Comparison of ENCODE assay signal across 14 cellular contexts in genomic region chr1:160061376-160062100, GRCh38. TPM values are rescaled to one million over a fixed set of nuclear protein-coding genes. Genes with fewer than 3 reads are reported as not detected.
DNase-seq lines count a peak whose midpoint lies in the region; ATAC-seq and TF ChIP-seq lines count a peak whose summit lies in the region.
"Had no signal": no experiment of that assay in that cellular context is flagged by ENCODE, and none has a peak within 500 bp of the region (broad histone marks: within the 10 kb centered on the region; RNA-seq: fewer than 3 reads in every experiment).

No MANE protein-coding gene starts in this region.

- POLR2A ChIA-PET in IMR-90 (lab: Charles Lee; ENCODE audit: unreplicated experiment) = no interaction called here

- TF ChIP-seq RAD21 in IMR-90 (IDR thresholded peaks at IDR 0.05; ENCODE audit: low read length) = no peak

- no peak overlapping the region for H3K4ac ChIP-seq in IMR-90 (ENCODE audit: low read depth, low read length)

- H2AK5ac ChIP-seq in IMR-90 (ENCODE audit: low read depth, low read length) = no peak overlapping the region

- H2BK20ac ChIP-seq in IMR-90 (ENCODE audit: low read depth, low read length) = no peak overlapping the region

- no peaks in the 10 kb centered on the region for H3K9me3 ChIP-seq in IMR-90 (ENCODE audit: control insufficient read depth, insufficient read depth, low read length)

- no peaks in the 10 kb centered on the region for H3K9me1 ChIP-seq in IMR-90 (ENCODE audit: insufficient read depth, low read length)

- CTCF ChIA-PET in IMR-90 (lab: Yijun Ruan, JAX) = no interaction called here

- no peak overlapping the region for H3K18ac ChIP-seq in IMR-90 (ENCODE audit: low read depth, low read length)

- DNase-seq in IMR-90 (no peak), cerebellum (ENCODE audit: low spot score) (peak; percentile 28), pons (ENCODE audit: low spot score) (peak; percentile 74), NCI-H146 (lab: John Stamatoyannopoulos, UW) (no peak)
- no peak for DNase-seq in effector CD8-positive, alpha-beta T cell (lab: John Stamatoyannopoulos, UW)
- DNase-seq: activated CD4-positive, alpha-beta memory T cell treated with anti-CD3 and anti-CD28 coated beads, Interleukin-2, amount 10 ng/mL, durations not matched to agents 7 days and 5 days; activated naive CD4-positive, alpha-beta T cell treated with anti-CD3 and anti-CD28 coated beads, Interleukin-2, amount 10 ng/mL, durations not matched to agents 7 days and 5 days; COR-L47; GOT3; NCI-H1694 treated with DMSO at 0.1 percent for 48 hours; stimulated activated naive CD4-positive, alpha-beta T cell treated with Interleukin-2 at 50 U/mL for 16 hours; T-helper 2 cell had no signal

- no peaks in the 10 kb centered on the region for H3K36me3 ChIP-seq in IMR-90 (ENCODE audit: control insufficient read depth, insufficient read depth, low read length)

- intact Hi-C loops in IMR-90 (cut with micrococcal nuclease) = no loop called here

- H3K4me2 ChIP-seq in IMR-90 (ENCODE audit: low read depth, low read length) = no peak overlapping the region

- H4K91ac ChIP-seq in IMR-90 (ENCODE audit: insufficient read depth, low read depth, low read length) = no peak overlapping the region

- H2BK15ac ChIP-seq in IMR-90 (ENCODE audit: low read depth, low read length) = no peak overlapping the region

- H3K4me1 ChIP-seq in IMR-90 (ENCODE audit: control insufficient read depth, insufficient read depth, low read length) = no peaks in the 10 kb centered on the region

- H3K4me3 ChIP-seq in IMR-90 (ENCODE audit: insufficient read depth, low read depth, low read length) = no peak overlapping the region

- H3K9ac ChIP-seq in IMR-90 (ENCODE audit: low read depth, low read length) = no peak overlapping the region

- TF ChIP-seq POLR2A in IMR-90 (IDR thresholded peaks at IDR 0.05; ENCODE audit: low read depth, low read length) = no peak

- H3K27me3 ChIP-seq in IMR-90 (ENCODE audit: control insufficient read depth, insufficient read depth, low read length) = peaks cover 64% of the 10 kb centered on the region

- no CpG with 5 or more reads among the region's 14 CpGs for WGBS in IMR-90 (ENCODE audit: extremely low coverage in 2 of 2, insufficient read length in 1 of 2), 2 experiments

- in situ Hi-C loops in IMR-90 (cut with MboI; ENCODE audit: low sequenced_read_pairs) = no loop called here

- no peak overlapping the region for H3K14ac ChIP-seq in IMR-90 (replicated peaks; ENCODE audit: low read depth, low read length)

- no peaks in the 10 kb centered on the region for H4K20me1 ChIP-seq in IMR-90 (ENCODE audit: insufficient read depth, low read length)

- no peak for TF ChIP-seq CTCF in IMR-90 (conservative IDR thresholded peaks at IDR 0.05; ENCODE audit: low read depth, low read length)

- H3K27ac ChIP-seq in IMR-90 (ENCODE audit: insufficient read depth, low read length) = no peak overlapping the region

- no peak overlapping the region for H2AFZ ChIP-seq in IMR-90 (replicated peaks; ENCODE audit: low read length, poor library complexity)

- no peak overlapping the region for H3K23ac ChIP-seq in IMR-90 (ENCODE audit: low read depth, low read length)

- no peak overlapping the region for H2BK5ac ChIP-seq in IMR-90 (ENCODE audit: low read depth, low read length, poor library complexity, severe bottlenecking)

- BruUV-seq in IMR-90 (replicated peaks; lab: Mats Ljungman, UMichigan) = no TSS peak

- no peak overlapping the region for H4K5ac ChIP-seq in IMR-90 (ENCODE audit: low read depth, low read length)

- H4K8ac ChIP-seq in IMR-90 (ENCODE audit: low read depth in 2 of 2, low read length in 2 of 2) = no peak overlapping the region

- no peaks in the 10 kb centered on the region for H3K79me1 ChIP-seq in IMR-90 (ENCODE audit: low read depth in 1 of 2, low read length in 2 of 2)

- no peak overlapping the region for H3K56ac ChIP-seq in IMR-90 (ENCODE audit: extremely low read depth, insufficient read depth, low read length)

- H2AK9ac ChIP-seq in IMR-90 (replicated peaks; ENCODE audit: low read depth, low read length, poor library complexity) = peak overlapping the region; percentile 16

- H2BK120ac ChIP-seq in IMR-90 (ENCODE audit: low read depth, low read length) = no peak overlapping the region

- dilution Hi-C loops in IMR-90 (cut with HindIII; ENCODE audit: low sequenced_read_pairs, unreplicated experiment) = no loop called here

- ATAC-seq in IMR-90 (ENCODE audit: low read depth) (no peak), GM18498 (IDR thresholded peaks at IDR 0.05; ENCODE audit: unreplicated experiment) (no peak)

TF ChIP-seq in IMR-90, 13 proteins besides CTCF, POLR2A, EP300 and RAD21:
- TF ChIP-seq FOS (IDR thresholded peaks at IDR 0.05; ENCODE audit: low read depth, low read length) = no peak
- TF ChIP-seq NFE2L2 (IDR thresholded peaks at IDR 0.05; ENCODE audit: low read depth, low read length) = no peak
- no peak for TF ChIP-seq ELK1 (IDR thresholded peaks at IDR 0.05; ENCODE audit: borderline replicate concordance, low read depth, low read length)

RNA-seq across cellular contexts. Expression of gene KCNJ10, which starts 8.4 kb away (rescaled TPM):
- total RNA-seq in IMR-90 (2012; rRNA removed) (not detected in 2 replicates), cerebellum (3.4 TPM)
- polyA plus RNA-seq in IMR-90 (2012; rRNA removed) = not detected in 2 replicates
- not detected in 2 replicates for polyA plus RNA-seq in IMR-90 (2012; cell fraction: cytosol; rRNA removed)
- polyA plus RNA-seq in IMR-90 (2012; cell fraction: nucleus; rRNA removed; ENCODE audit: low replicate concordance) = not detected in 2 replicates
- total RNA-seq: activated CD4-positive, alpha-beta memory T cell treated with anti-CD3 and anti-CD28 coated beads, Interleukin-2, amount 10 ng/mL, durations not matched to agents 7 days and 5 days had no signal

RNA-seq across cellular contexts. Expression of gene KCNJ9, which starts 19.8 kb away (rescaled TPM):
- total RNA-seq in IMR-90 (2012; rRNA removed) (not detected in 2 replicates), cerebellum (12.0 TPM)
- not detected in 2 replicates for polyA plus RNA-seq in IMR-90 (2012; rRNA removed)
- not detected in 2 replicates for polyA plus RNA-seq in IMR-90 (2012; cell fraction: cytosol; rRNA removed)
- not detected in 2 replicates for polyA plus RNA-seq in IMR-90 (2012; cell fraction: nucleus; rRNA removed; ENCODE audit: low replicate concordance)
- total RNA-seq: activated CD4-positive, alpha-beta memory T cell treated with anti-CD3 and anti-CD28 coated beads, Interleukin-2, amount 10 ng/mL, durations not matched to agents 7 days and 5 days; kidney epithelial cell had no signal

RNA-seq across cellular contexts. Expression of gene PIGM, which starts 29.7 kb away (rescaled TPM):
- total RNA-seq in IMR-90 (2012; rRNA removed) (2.9 and 4.4 TPM in 2 replicates), cerebellum (8.7 TPM)
- 2.8 and 2.9 TPM in 2 replicates for polyA plus RNA-seq in IMR-90 (2012; rRNA removed)
- polyA plus RNA-seq in IMR-90 (2012; cell fraction: cytosol; rRNA removed) = 1.6 TPM in 2 replicates
- polyA plus RNA-seq in IMR-90 (2012; cell fraction: nucleus; rRNA removed; ENCODE audit: low replicate concordance) = 0.60 and 1.4 TPM in 2 replicates

RNA-seq across cellular contexts. Expression of gene IGSF8, which starts 36.9 kb away (rescaled TPM):
- total RNA-seq in IMR-90 (2012; rRNA removed) = 7.5 and 8.8 TPM in 2 replicates
- 25.2 and 26.3 TPM in 2 replicates for polyA plus RNA-seq in IMR-90 (2012; rRNA removed)
- polyA plus RNA-seq in IMR-90 (2012; cell fraction: cytosol; rRNA removed) = 24.0 and 37.8 TPM in 2 replicates
- 23.9 and 55.0 TPM in 2 replicates for polyA plus RNA-seq in IMR-90 (2012; cell fraction: nucleus; rRNA removed; ENCODE audit: low replicate concordance)
- 24.0 TPM for total RNA-seq in cerebellum

RNA-seq across cellular contexts. Expression of gene ATP1A2, which starts 54.0 kb away (rescaled TPM):
- total RNA-seq in IMR-90 (2012; rRNA removed) (under 0.01 and 0.28 TPM in 2 replicates), cerebellum (118 TPM)
- polyA plus RNA-seq in IMR-90 (2012; rRNA removed) = 0.14 and 0.15 TPM in 2 replicates
- 0.01 and 0.16 TPM in 2 replicates for polyA plus RNA-seq in IMR-90 (2012; cell fraction: cytosol; rRNA removed)
- 0.35 and 0.52 TPM in 2 replicates for polyA plus RNA-seq in IMR-90 (2012; cell fraction: nucleus; rRNA removed; ENCODE audit: low replicate concordance)
- total RNA-seq: activated CD4-positive, alpha-beta memory T cell treated with anti-CD3 and anti-CD28 coated beads, Interleukin-2, amount 10 ng/mL, durations not matched to agents 7 days and 5 days had no signal

Comparison
In these comparisons a context has a peak if more than half of its experiments do, and no peak if none do; other contexts are left out.
1. DNase-seq: peak in cerebellum (single experiment) and pons (single experiment); none in IMR-90 (single experiment), effector CD8-positive, alpha-beta T cell (single experiment) and NCI-H146 (single experiment).
2. RNA of gene KCNJ9, which starts 19.8 kb away (total RNA-seq): 12.0 TPM in cerebellum (single experiment); not detected in IMR-90; every median in the first group is over 10 times any median in the second.